8 cellular contexts compared by ENCODE assay signal in genomic region chr9:120792898-120793765, GRCh38. TPM values are rescaled to one million over a fixed set of nuclear protein-coding genes. Genes with fewer than 3 reads are reported as not detected.
DNase-seq lines count a peak whose midpoint lies in the region; ATAC-seq lines count a peak whose summit lies in the region.

TSS of gene FBXW2 (minus strand) at chr9:120793416. CDS start at chr9:120788258, 5,158 bp downstream.

- H3K36me3 Mint-ChIP-seq in CD8-positive, alpha-beta memory T cell = peaks cover 5 to 37% (median 14%) of the 10 kb centered on the region in 3 donors
- H3K36me3 Mint-ChIP-seq in effector memory CD8-positive, alpha-beta T cell (ENCODE audit: insufficient read depth) = peaks cover 26% of the 10 kb centered on the region
- H3K36me3 Mint-ChIP-seq in memory B cell = peaks cover 1% of the 10 kb centered on the region

- ATAC-seq in GM19467 (IDR thresholded peaks at IDR 0.05; ENCODE audit: unreplicated experiment) = peak; percentile 86
- peak; percentile 86 for ATAC-seq in effector memory CD8-positive, alpha-beta T cell (replicated peaks)
- peak; percentile 87 for ATAC-seq in memory B cell (ENCODE audit: low read depth)

- peaks cover 7% of the 10 kb centered on the region for H3K36me3 ChIP-seq in CD8-positive, alpha-beta memory T cell (ENCODE audit: insufficient read depth, low read length)

- H3K4me3 ChIP-seq in CD8-positive, alpha-beta memory T cell (ENCODE audit: low read length) = peak within 1 kb of the TSS; percentile 84

- H3K27ac ChIP-seq in CD8-positive, alpha-beta memory T cell (ENCODE audit: low read depth, low read length) = peak within 1 kb of the TSS; percentile 92

- DNase-seq in CD8-positive, alpha-beta memory T cell = peak; percentile 79 to 87 (median 82)
- DNase-seq in HS-27A (ENCODE audit: low read depth) (peak; percentile 65), NOMO-1 treated with DMSO at 0.1 percent for 48 hours (lab: John Stamatoyannopoulos, UW; ENCODE audit: unreplicated experiment) (peak; percentile 81), memory B cell (ENCODE audit: low spot score in 2 of 2) (peak; percentile 50 to 67)
- peak; percentile 72 to 87 (median 77) for DNase-seq in activated CD8-positive, alpha-beta memory T cell treated with anti-CD3 and anti-CD28 coated beads for 48 hours (ENCODE audit: low read depth in 2 of 3, low spot score in 2 of 3)
- DNase-seq in effector memory CD8-positive, alpha-beta T cell = peak; percentile 56 to 66 (median 65)
- DNase-seq in stimulated activated CD8-positive, alpha-beta memory T cell treated with anti-CD3 and anti-CD28 coated beads, Interleukin-12 subunit alpha, Interleukin-12 subunit beta, amount 100 ng/mL, for 1 hour (ENCODE audit: low read depth) = peak; percentile 69

- no peaks in the 10 kb centered on the region for H3K27me3 ChIP-seq in CD8-positive, alpha-beta memory T cell (ENCODE audit: insufficient read depth, low read length, poor library complexity, severe bottlenecking)

- peak within 1 kb of the TSS; percentile 89 to 98 (median 96) for H3K27ac Mint-ChIP-seq in CD8-positive, alpha-beta memory T cell
- H3K27ac Mint-ChIP-seq in effector memory CD8-positive, alpha-beta T cell = peak within 1 kb of the TSS; percentile 97
- H3K27ac Mint-ChIP-seq in memory B cell = peak within 1 kb of the TSS; percentile 95

- CTCF ChIA-PET in CD8-positive, alpha-beta memory T cell (lab: Charles Lee) = interaction anchor here (0.8 to 1.4 kb wide), 7 partner anchors 37 to 355 kb away, joined by 3 to 6 read pairs (median 3); partner anchors contain the start of gene TRAF1

- no peaks in the 10 kb centered on the region for H3K9me3 ChIP-seq in CD8-positive, alpha-beta memory T cell (ENCODE audit: low read length)

- peak within 1 kb of the TSS; percentile 89 to 97 (median 91) for H3K4me3 Mint-ChIP-seq in CD8-positive, alpha-beta memory T cell
- peak within 1 kb of the TSS; percentile 89 to 92 for H3K4me3 Mint-ChIP-seq in effector memory CD8-positive, alpha-beta T cell
- peak within 1 kb of the TSS; percentile 89 for H3K4me3 Mint-ChIP-seq in memory B cell

- H3K27me3 Mint-ChIP-seq in CD8-positive, alpha-beta memory T cell = no peaks in the 10 kb centered on the region
- H3K27me3 Mint-ChIP-seq in effector memory CD8-positive, alpha-beta T cell = no peaks in the 10 kb centered on the region
- H3K27me3 Mint-ChIP-seq in memory B cell = no peaks in the 10 kb centered on the region

- H3K9me3 Mint-ChIP-seq in CD8-positive, alpha-beta memory T cell = no peaks in the 10 kb centered on the region
- no peaks in the 10 kb centered on the region for H3K9me3 Mint-ChIP-seq in effector memory CD8-positive, alpha-beta T cell
- H3K9me3 Mint-ChIP-seq in memory B cell = no peaks in the 10 kb centered on the region

- POLR2A ChIA-PET in CD8-positive, alpha-beta memory T cell (lab: Charles Lee) = interaction anchor here (0.6 to 1.8 kb wide), 17 partner anchors 15 to 418 kb away, joined by 3 to 12 read pairs (median 3); partner anchors contain the start of genes PSMD5, RAB14 and TRAF1

- peaks cover 39% of the 10 kb centered on the region for H3K4me1 ChIP-seq in CD8-positive, alpha-beta memory T cell (ENCODE audit: insufficient read depth, low read length)

- H3K4me1 Mint-ChIP-seq in CD8-positive, alpha-beta memory T cell = peaks cover 46 to 61% (median 61%) of the 10 kb centered on the region in 3 donors
- peaks cover 31 to 53% of the 10 kb centered on the region in 2 donors for H3K4me1 Mint-ChIP-seq in effector memory CD8-positive, alpha-beta T cell (ENCODE audit: low read depth in 2 of 2)
- H3K4me1 Mint-ChIP-seq in memory B cell = peaks cover 15% of the 10 kb centered on the region

RNA-seq across cellular contexts. Expression of gene FBXW2, which starts in this region (rescaled TPM):
- 10 to 100 TPM; 73.2 to 73.4 TPM for total RNA-seq in CD8-positive, alpha-beta memory T cell
- polyA plus RNA-seq in CD8-positive, alpha-beta memory T cell = 39.3 TPM

Comparison
In these comparisons a context has a peak if more than half of its experiments do, and no peak if none do; other contexts are left out.
1. Peak in every context shown above with its lines: DNase-seq, ATAC-seq, H3K4me3 ChIP-seq and H3K27ac ChIP-seq.